Comparison of ENCODE assay signal across 1 cellular context in the genomic region with DNA sequence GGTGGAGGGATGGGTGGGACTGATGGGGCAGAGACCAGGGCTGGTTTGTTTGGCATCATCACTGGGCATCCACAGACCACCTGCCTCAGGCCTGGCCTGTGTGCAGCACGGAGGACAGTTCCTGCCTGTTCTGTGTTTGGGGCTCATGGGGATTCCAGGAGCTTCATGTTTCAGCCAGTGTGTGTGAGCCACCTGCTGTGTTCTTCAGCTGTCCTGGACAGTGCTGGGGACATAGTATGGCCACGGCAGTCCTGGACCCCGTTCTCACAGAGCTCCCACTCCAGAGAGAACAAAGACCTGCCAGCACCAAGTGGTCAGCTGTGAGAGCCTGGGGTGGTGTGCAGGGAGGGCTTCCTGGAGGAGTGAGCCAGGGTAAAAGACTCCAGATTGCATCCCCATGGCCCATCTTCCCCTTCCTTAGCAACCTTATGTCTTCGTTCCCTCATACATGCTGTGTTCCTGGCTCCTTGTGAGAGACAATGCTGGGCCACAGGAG.
A peak's percentile ranks its signal among the peaks of the same experiment; 100 is the strongest.
TF ChIP-seq lines count a peak whose summit lies in the region.

No MANE protein-coding gene starts in this region.

TF ChIP-seq in HepG2, 621 proteins besides CTCF, POLR2A, EP300 and RAD21:
- TF ChIP-seq ADNP (CRISPR knock-in tag; IDR thresholded peaks at IDR 0.05) (no peak), EEA1 (CRISPR knock-in tag; IDR thresholded peaks at IDR 0.05; ENCODE audit: borderline replicate concordance) (no peak), RELA (CRISPR knock-in tag; IDR thresholded peaks at IDR 0.05) (0 out of 2 replicates have a peak, but pooled peaks have one; percentile 6), GFI1 (CRISPR knock-in tag; IDR thresholded peaks at IDR 0.05; ENCODE audit: borderline replicate concordance) (no peak), PHF20 (CRISPR knock-in tag; IDR thresholded peaks at IDR 0.05) (no peak), ZNF558 (CRISPR knock-in tag; IDR thresholded peaks at IDR 0.05; ENCODE audit: borderline replicate concordance) (no peak), ZNF547 (CRISPR knock-in tag; IDR thresholded peaks at IDR 0.05) (0 out of 2 replicates have a peak, but pooled peaks have one; percentile 28), ZNF839 (CRISPR knock-in tag; IDR thresholded peaks at IDR 0.05; ENCODE audit: borderline replicate concordance) (no peak), NCOA1 (CRISPR knock-in tag; IDR thresholded peaks at IDR 0.05) (no peak), PAX8 (CRISPR knock-in tag; IDR thresholded peaks at IDR 0.05; ENCODE audit: borderline replicate concordance) (no peak), FIP1L1 (IDR thresholded peaks at IDR 0.05; ENCODE audit: borderline replicate concordance, insufficient read depth, low read depth, low read length) (no peak), SPEN (CRISPR knock-in tag; IDR thresholded peaks at IDR 0.05; ENCODE audit: low read depth) (peak; percentile 44; the same call in 1 of the 2 replicates), IRX3 (CRISPR knock-in tag; IDR thresholded peaks at IDR 0.05; ENCODE audit: borderline replicate concordance, low read depth) (no peak), ZNF550 (CRISPR knock-in tag; IDR thresholded peaks at IDR 0.05; ENCODE audit: borderline replicate concordance) (no peak), AGO2 (optimal IDR thresholded peaks at IDR 0.05; ENCODE audit: low read depth, low read length) (peak; percentile 63), ZNF674 (CRISPR knock-in tag; IDR thresholded peaks at IDR 0.05; ENCODE audit: low read depth) (no peak), ZNF761 (CRISPR knock-in tag; conservative IDR thresholded peaks at IDR 0.05) (no peak)
- TF ChIP-seq, protein P1, sequence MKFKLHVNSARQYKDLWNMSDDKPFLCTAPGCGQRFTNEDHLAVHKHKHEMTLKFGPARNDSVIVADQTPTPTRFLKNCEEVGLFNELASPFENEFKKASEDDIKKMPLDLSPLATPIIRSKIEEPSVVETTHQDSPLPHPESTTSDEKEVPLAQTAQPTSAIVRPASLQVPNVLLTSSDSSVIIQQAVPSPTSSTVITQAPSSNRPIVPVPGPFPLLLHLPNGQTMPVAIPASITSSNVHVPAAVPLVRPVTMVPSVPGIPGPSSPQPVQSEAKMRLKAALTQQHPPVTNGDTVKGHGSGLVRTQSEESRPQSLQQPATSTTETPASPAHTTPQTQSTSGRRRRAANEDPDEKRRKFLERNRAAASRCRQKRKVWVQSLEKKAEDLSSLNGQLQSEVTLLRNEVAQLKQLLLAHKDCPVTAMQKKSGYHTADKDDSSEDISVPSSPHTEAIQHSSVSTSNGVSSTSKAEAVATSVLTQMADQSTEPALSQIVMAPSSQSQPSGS (CRISPR knock-in tag; IDR thresholded peaks at IDR 0.05): no peak
- TF ChIP-seq, protein P2, sequence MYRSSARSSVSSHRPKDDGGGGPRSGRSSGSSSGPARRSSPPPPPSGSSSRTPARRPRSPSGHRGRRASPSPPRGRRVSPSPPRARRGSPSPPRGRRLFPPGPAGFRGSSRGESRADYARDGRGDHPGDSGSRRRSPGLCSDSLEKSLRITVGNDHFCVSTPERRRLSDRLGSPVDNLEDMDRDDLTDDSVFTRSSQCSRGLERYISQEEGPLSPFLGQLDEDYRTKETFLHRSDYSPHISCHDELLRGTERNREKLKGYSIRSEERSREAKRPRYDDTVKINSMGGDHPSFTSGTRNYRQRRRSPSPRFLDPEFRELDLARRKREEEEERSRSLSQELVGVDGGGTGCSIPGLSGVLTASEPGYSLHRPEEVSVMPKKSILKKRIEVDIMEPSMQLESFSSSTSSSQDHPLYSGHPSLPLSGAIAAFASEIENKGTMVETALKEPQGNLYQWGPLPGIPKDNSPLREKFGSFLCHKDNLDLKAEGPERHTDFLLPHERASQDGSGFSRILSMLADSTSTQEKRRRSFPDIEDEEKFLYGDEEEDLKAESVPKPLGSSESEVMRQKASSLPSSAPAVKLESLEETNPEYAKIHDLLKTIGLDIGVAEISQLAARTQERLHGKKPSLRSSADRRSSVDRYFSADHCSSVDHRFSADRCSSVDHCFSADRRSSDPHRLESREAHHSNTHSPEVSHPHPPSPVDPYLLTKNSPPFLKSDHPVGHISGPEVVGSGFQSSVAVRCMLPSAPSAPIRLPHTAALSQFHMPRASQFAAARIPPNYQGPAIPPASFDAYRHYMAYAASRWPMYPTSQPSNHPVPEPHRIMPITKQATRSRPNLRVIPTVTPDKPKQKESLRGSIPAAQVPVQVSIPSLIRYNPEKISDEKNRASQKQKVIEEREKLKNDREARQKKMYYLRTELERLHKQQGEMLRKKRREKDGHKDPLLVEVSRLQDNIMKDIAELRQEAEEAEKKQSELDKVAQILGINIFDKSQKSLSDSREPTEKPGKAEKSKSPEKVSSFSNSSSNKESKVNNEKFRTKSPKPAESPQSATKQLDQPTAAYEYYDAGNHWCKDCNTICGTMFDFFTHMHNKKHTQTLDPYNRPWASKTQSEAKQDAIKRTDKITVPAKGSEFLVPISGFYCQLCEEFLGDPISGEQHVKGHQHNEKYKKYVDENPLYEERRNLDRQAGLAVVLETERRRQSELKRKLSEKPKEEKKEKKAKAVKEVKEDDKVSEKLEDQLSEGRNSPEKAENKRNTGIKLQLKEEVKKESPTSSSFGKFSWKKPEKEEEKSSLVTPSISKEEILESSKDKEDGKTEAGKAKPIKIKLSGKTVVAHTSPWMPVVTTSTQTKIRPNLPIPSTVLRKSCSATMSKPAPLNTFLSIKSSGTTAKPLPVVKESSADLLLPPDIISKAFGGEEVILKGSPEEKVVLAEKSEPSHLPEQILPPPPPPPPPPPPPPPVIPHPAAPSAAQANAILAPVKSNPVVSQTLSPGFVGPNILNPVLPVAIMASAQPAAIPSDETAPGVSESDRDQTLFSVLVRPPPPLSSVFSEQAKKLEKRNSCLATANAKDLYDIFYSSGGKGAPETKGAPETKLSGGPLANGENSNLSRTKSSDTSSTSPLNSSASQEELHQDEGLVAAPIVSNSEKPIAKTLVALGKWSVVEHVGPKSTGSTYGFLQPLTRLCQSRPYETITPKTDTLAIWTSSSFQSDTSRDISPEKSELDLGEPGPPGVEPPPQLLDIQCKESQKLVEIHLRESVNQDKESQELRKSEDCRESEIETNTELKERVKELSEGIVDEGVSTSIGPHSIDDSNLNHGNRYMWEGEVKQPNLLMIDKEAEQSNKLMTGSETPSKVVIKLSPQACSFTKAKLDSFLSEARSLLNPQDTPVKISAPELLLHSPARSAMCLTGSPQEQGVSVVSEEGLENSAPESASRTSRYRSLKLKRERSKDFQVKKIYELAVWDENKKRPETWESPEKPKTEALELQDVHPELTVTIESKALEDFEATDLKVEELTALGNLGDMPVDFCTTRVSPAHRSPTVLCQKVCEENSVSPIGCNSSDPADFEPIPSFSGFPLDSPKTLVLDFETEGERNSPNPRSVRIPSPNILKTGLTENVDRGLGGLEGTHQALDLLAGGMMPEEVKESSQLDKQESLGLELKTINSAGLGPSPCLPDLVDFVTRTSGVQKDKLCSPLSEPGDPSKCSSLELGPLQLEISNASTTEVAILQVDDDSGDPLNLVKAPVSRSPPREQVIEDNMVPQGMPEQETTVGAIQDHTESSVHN (CRISPR knock-in tag; IDR thresholded peaks at IDR 0.05): no peak
- TF ChIP-seq, protein P3, sequence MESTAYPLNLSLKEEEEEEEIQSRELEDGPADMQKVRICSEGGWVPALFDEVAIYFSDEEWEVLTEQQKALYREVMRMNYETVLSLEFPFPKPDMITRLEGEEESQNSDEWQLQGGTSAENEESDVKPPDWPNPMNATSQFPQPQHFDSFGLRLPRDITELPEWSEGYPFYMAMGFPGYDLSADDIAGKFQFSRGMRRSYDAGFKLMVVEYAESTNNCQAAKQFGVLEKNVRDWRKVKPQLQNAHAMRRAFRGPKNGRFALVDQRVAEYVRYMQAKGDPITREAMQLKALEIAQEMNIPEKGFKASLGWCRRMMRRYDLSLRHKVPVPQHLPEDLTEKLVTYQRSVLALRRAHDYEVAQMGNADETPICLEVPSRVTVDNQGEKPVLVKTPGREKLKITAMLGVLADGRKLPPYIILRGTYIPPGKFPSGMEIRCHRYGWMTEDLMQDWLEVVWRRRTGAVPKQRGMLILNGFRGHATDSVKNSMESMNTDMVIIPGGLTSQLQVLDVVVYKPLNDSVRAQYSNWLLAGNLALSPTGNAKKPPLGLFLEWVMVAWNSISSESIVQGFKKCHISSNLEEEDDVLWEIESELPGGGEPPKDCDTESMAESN (CRISPR knock-in tag; conservative IDR thresholded peaks at IDR 0.05): no peak
- TF ChIP-seq, protein P4, sequence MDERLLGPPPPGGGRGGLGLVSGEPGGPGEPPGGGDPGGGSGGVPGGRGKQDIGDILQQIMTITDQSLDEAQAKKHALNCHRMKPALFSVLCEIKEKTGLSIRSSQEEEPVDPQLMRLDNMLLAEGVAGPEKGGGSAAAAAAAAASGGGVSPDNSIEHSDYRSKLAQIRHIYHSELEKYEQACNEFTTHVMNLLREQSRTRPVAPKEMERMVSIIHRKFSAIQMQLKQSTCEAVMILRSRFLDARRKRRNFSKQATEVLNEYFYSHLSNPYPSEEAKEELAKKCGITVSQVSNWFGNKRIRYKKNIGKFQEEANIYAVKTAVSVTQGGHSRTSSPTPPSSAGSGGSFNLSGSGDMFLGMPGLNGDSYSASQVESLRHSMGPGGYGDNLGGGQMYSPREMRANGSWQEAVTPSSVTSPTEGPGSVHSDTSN (CRISPR knock-in tag; IDR thresholded peaks at IDR 0.05): no peak
TF ChIP-seq in HepG2: peak in this region for 4.
